In the genomic region with DNA sequence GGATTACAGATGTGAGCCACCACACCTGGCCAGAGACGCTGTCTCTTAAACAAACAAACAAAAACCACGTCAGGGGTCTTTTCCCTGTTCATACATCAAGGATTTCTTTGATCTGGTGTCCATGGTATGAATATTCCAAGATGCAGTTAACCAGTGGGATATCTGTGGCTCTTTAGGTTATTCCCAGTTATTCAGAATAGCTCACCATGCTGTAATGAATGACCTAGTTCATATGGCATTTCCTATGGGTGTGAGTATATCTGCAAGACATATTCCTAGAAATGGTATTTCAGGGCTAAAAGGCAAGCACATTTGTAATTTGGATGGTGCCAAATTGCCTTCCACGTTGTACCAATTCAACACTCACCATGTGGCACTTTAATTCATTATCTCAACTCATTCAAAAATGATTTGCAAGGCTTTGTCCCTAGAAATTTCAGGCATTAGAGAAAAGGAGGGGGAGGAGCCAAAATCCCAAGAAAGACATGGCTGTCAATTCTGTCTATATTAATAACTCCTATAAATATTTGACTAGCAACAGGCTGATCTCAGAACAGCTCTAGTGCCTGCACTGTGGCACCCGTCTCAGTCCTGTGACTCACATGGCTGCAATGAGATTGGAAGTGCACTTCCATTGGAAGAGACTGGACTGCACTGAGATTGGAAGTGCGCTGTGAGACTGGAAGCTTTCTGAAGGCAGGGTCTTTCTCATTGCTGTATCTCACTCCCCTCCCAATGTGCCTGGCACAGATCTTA, we compare ENCODE assay signal across 19 cellular contexts. TPM values are rescaled to one million over a fixed set of nuclear protein-coding genes. Genes with fewer than 3 reads are reported as not detected.
A peak's percentile ranks its signal among the peaks of the same experiment; 100 is the strongest.
DNase-seq lines count a peak whose midpoint lies in the region; TF ChIP-seq lines count a peak whose summit lies in the region.
"Had no signal": no experiment of that assay in that cellular context is flagged by ENCODE, and none has a peak within 500 bp of the region (broad histone marks: within the 10 kb centered on the region; RNA-seq: fewer than 3 reads in every experiment).

No MANE protein-coding gene starts in this region.

- POLR2A ChIA-PET in AG04450 (lab: Yijun Ruan, JAX), result interaction anchor here (0.5 to 0.9 kb wide), 3 partner anchors 9 to 706 kb away, joined by 3 to 6 read pairs (median 3); no protein-coding TSS in a partner anchor

- H3K27me3 ChIP-seq in AG04450 (ENCODE audit: control insufficient read depth, insufficient read depth, low read length), result no peaks in the 10 kb centered on the region
- H3K27me3 ChIP-seq: stomach had no signal

- no peak overlapping the region for H3K4me3 ChIP-seq in AG04450 (ENCODE audit: low read depth, low read length)
- H3K4me3 ChIP-seq in foreskin fibroblast (ENCODE audit: low read depth in 1 of 2, low read length in 2 of 2), result no peak overlapping the region
- H3K4me3 ChIP-seq: skin epidermis, stomach had no signal

- H3K9me3 ChIP-seq in AG04450 (ENCODE audit: control insufficient read depth, insufficient read depth, low read length), result no peaks in the 10 kb centered on the region
- H3K9me3 ChIP-seq: neutrophil, stomach had no signal

- CTCF ChIA-PET in AG04450 (lab: Charles Lee), result interaction anchor here (1.2 kb wide), 1 partner anchor 124 kb away, joined by 3 read pairs; no protein-coding TSS in a partner anchor

- TF ChIP-seq CTCF in AG04450 (IDR thresholded peaks at IDR 0.05; ENCODE audit: low read depth, low read length) (no peak), foreskin fibroblast (IDR thresholded peaks at IDR 0.05; ENCODE audit: low read depth, low read length) (no peak)

- DNase-seq in AG04450 (ENCODE audit: low read depth, low spot score), result peak; percentile 38
- DNase-seq in HT1080 (ENCODE audit: low read depth), result peak; percentile 72
- peak; percentile 37 for DNase-seq in amniotic stem cell (lab: John Stamatoyannopoulos, UW)
- DNase-seq in foreskin fibroblast, result peak; percentile 61 to 82
- DNase-seq in NCI-H1930 (lab: John Stamatoyannopoulos, UW), result no peak
- DNase-seq in inferior parietal cortex (ENCODE audit: extremely low spot score), result no peak
- no peak for DNase-seq in NCI-H510A (lab: John Stamatoyannopoulos, UW)
- DNase-seq in germinal center (ENCODE audit: low spot score), result no peak
- DNase-seq: activated CD4-positive, alpha-beta T cell treated with anti-CD3 and anti-CD28 coated beads for 1 hour; activated T-cell treated with anti-CD3 and anti-CD28 coated beads for 4 hours; cortex of kidney; H9; mesendoderm; NCI-H1694 treated with DMSO at 0.1 percent for 48 hours; NCI-H82; stomach; T-helper 2 cell had no signal

- peak overlapping the region; percentile 61 for H3K27ac ChIP-seq in AG04450 (ENCODE audit: low read depth, low read length)
- H3K27ac ChIP-seq: neutrophil, skin epidermis, stomach had no signal

RNA-seq across cellular contexts. Expression of a gene that starts 6.0 kb away (rescaled TPM):
- polyA plus RNA-seq in AG04450 (2011; rRNA removed), result 154 and 176 TPM in 2 replicates
- polyA minus RNA-seq in AG04450 (2011; rRNA and poly(A)+ RNA removed), result 24.8 and 35.5 TPM in 2 replicates
- total RNA-seq in HT1080 (2014; rRNA removed; shearing (Covaris generic)), result 314 and 408 TPM in 2 replicates
- 425 and 442 TPM in 2 replicates for polyA plus RNA-seq in HT1080 (2015; cell fraction: cytosol; rRNA removed)
- polyA plus RNA-seq in HT1080 (2015; cell fraction: nucleus; rRNA removed), result 278 and 285 TPM in 2 replicates

RNA-seq across cellular contexts. Expression of a gene that starts 36.7 kb away (rescaled TPM):
- polyA plus RNA-seq in AG04450 (2011; rRNA removed), result 10.7 and 11.9 TPM in 2 replicates
- polyA minus RNA-seq in AG04450 (2011; rRNA and poly(A)+ RNA removed), result 34.0 and 41.4 TPM in 2 replicates
- 9.6 and 10.0 TPM in 2 replicates for total RNA-seq in HT1080 (2014; rRNA removed; shearing (Covaris generic))
- 8.1 and 9.2 TPM in 2 replicates for polyA plus RNA-seq in HT1080 (2015; cell fraction: cytosol; rRNA removed)
- 10.2 and 12.7 TPM in 2 replicates for polyA plus RNA-seq in HT1080 (2015; cell fraction: nucleus; rRNA removed)

RNA-seq across cellular contexts. Expression of a gene that starts 53.0 kb away (rescaled TPM):
- 0.97 and 1.1 TPM in 2 replicates for polyA plus RNA-seq in AG04450 (2011; rRNA removed)
- 0.56 and 1.5 TPM in 2 replicates for polyA minus RNA-seq in AG04450 (2011; rRNA and poly(A)+ RNA removed)
- 12.8 and 15.8 TPM in 2 replicates for total RNA-seq in HT1080 (2014; rRNA removed; shearing (Covaris generic))
- 6.4 and 7.9 TPM in 2 replicates for polyA plus RNA-seq in HT1080 (2015; cell fraction: cytosol; rRNA removed)
- polyA plus RNA-seq in HT1080 (2015; cell fraction: nucleus; rRNA removed), result 7.2 TPM in 2 replicates

Comparison
In these comparisons a context has a peak if more than half of its experiments do, and no peak if none do; other contexts are left out.
1. DNase-seq: peak in AG04450 (single experiment), HT1080 (single experiment), amniotic stem cell (single experiment) and foreskin fibroblast (2 of 2); none in NCI-H1930 (0 of 2), inferior parietal cortex (single experiment), NCI-H510A (single experiment) and germinal center (single experiment).